ENCODE assay signal across 8 cellular contexts in the genomic region with DNA sequence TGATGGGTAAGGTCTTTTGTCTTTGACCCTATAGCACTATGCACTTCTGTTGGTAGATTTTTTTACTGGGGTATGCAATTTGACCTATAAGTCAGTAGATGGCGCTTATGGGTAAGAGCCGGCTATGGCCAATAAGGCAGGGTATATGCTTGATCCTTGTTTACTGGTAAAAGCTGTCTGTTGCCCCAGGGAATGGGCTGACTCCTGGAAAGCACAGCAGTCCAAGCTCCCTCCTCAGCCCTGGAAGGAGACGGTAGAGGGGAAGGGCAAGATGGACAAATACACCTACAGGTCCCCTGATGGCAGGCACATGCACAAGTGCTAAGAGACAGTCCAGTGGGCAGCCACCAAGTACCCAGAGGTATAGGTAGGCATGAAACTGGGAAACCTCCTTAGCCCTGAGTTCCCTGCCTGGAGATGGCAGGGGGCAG.
DNase-seq lines count a peak whose midpoint lies in the region; ATAC-seq and TF ChIP-seq lines count a peak whose summit lies in the region.

No MANE protein-coding gene starts in this region.

- H3K27me3 ChIP-seq in OCI-LY3 (ENCODE audit: low read depth, low read length) = no peaks in the 10 kb centered on the region

- H3K27ac Mint-ChIP-seq in CD14-positive monocyte (peak overlapping the region in 1 of 7 donors; percentile 25), nephron progenitor cell (no peak overlapping the region)

- peak; percentile 94 for ATAC-seq in GM18861 (IDR thresholded peaks at IDR 0.05; ENCODE audit: unreplicated experiment)
- ATAC-seq in HG03097 (IDR thresholded peaks at IDR 0.05; ENCODE audit: low FRiP score, unreplicated experiment) = peak; percentile 82

- intact Hi-C loops in CD14-positive monocyte (cut with micrococcal nuclease) = no loop called here

- H3K27ac ChIP-seq in OCI-LY3 (ENCODE audit: low read length) = no peak overlapping the region

- peak; percentile 42 for TF ChIP-seq CTCF in CD14-positive monocyte (IDR thresholded peaks at IDR 0.05)
- peak; percentile 77 for TF ChIP-seq CTCF in OCI-LY3 (IDR thresholded peaks at IDR 0.05; ENCODE audit: low read depth, low read length)
- peak; percentile 89 for TF ChIP-seq CTCF in epithelial cell of esophagus (IDR thresholded peaks at IDR 0.05; ENCODE audit: insufficient read depth, low read depth, low read length, missing control alignments)
- peak; percentile 75 for TF ChIP-seq CTCF in nephron progenitor cell (IDR thresholded peaks at IDR 0.05)

- H3K4me2 ChIP-seq in OCI-LY3 (ENCODE audit: low read length) = no peak overlapping the region

- H3K4me3 Mint-ChIP-seq in CD14-positive monocyte (no peak overlapping the region), nephron progenitor cell (no peak overlapping the region)

- no peaks in the 10 kb centered on the region for H3K36me3 Mint-ChIP-seq in CD14-positive monocyte
- H3K36me3 Mint-ChIP-seq in nephron progenitor cell (ENCODE audit: low read depth) = peaks cover 6% of the 10 kb centered on the region

- H3K9me3 ChIP-seq in OCI-LY3 (ENCODE audit: insufficient read depth, low read length) = no peaks in the 10 kb centered on the region

- no peaks in the 10 kb centered on the region for H4K20me1 ChIP-seq in OCI-LY3 (ENCODE audit: insufficient read depth, low read length)

- no peak overlapping the region for H3K4me3 ChIP-seq in OCI-LY3 (ENCODE audit: low read length)
- H3K4me3 ChIP-seq in epithelial cell of esophagus (ENCODE audit: low read length) = no peak overlapping the region

- H2AFZ ChIP-seq in OCI-LY3 (ENCODE audit: low read depth, low read length) = no peak overlapping the region

- H3K9ac ChIP-seq in OCI-LY3 (ENCODE audit: low read length) = no peak overlapping the region

- H3K4me1 ChIP-seq in OCI-LY3 (ENCODE audit: low read length) = no peaks in the 10 kb centered on the region

- H3K27me3 Mint-ChIP-seq in CD14-positive monocyte (ENCODE audit: low read depth in 3 of 3) (peaks cover 0 to 2% (median 0%) of the 10 kb centered on the region in 3 donors), nephron progenitor cell (ENCODE audit: low read depth, poor library complexity) (peaks cover 3% of the 10 kb centered on the region)

- no peak for DNase-seq in CD14-positive monocyte (ENCODE audit: low spot score)
- peak; percentile 72 for DNase-seq in epithelial cell of esophagus (ENCODE audit: low read depth)
- peak; percentile 30 for DNase-seq in nephron progenitor cell
- DNase-seq in COLO668 (lab: John Stamatoyannopoulos, UW; ENCODE audit: unreplicated experiment) = no peak
- DNase-seq in activated naive CD4-positive, alpha-beta T cell treated with Interleukin-2 at 50 U/mL for 16 hours = no peak

- H3K9me3 Mint-ChIP-seq in CD14-positive monocyte (peaks cover 0 to 2% (median 0%) of the 10 kb centered on the region in 7 donors), nephron progenitor cell (peaks cover 38% of the 10 kb centered on the region)

- H3K79me2 ChIP-seq in OCI-LY3 (ENCODE audit: low read length) = no peaks in the 10 kb centered on the region

- no peaks in the 10 kb centered on the region for H3K36me3 ChIP-seq in OCI-LY3 (replicated peaks; ENCODE audit: low read depth, low read length)

- no peaks in the 10 kb centered on the region for H3K4me1 Mint-ChIP-seq in CD14-positive monocyte
- H3K4me1 Mint-ChIP-seq in nephron progenitor cell = peaks cover 4% of the 10 kb centered on the region

Comparison
In these comparisons a context has a peak if more than half of its experiments do, and no peak if none do; other contexts are left out.
1. DNase-seq: peak in epithelial cell of esophagus (single experiment) and nephron progenitor cell (single experiment); none in CD14-positive monocyte (single experiment), COLO668 (single experiment) and activated naive CD4-positive, alpha-beta T cell treated with Interleukin-2 at 50 U/mL for 16 hours (single experiment).
2. Peak in every context shown above with its lines, with median percentiles within 50 percentile points of each other: CTCF ChIP-seq.